Comparison of ENCODE assay signal across 8 cellular contexts in genomic region chr17:8156174-8156992, GRCh38. TPM values are rescaled to one million over a fixed set of nuclear protein-coding genes. Genes with fewer than 3 reads are reported as not detected.
A peak's percentile ranks its signal among the peaks of the same experiment; 100 is the strongest.
DNase-seq lines count a peak whose midpoint lies in the region; ATAC-seq and TF ChIP-seq lines count a peak whose summit lies in the region.

No MANE protein-coding gene starts in this region.

- TF ChIP-seq CTCF in CD4-positive, alpha-beta T cell (IDR thresholded peaks at IDR 0.05): no peak
- TF ChIP-seq CTCF in lower lobe of right lung (IDR thresholded peaks at IDR 0.05): peak; percentile 5

- POLR2A ChIA-PET in CD4-positive, alpha-beta T cell (lab: Charles Lee): interaction anchor here (0.5 to 16.4 kb wide), 34 partner anchors 7 to 772 kb away, joined by 3 to 419 read pairs (median 6); partner anchors contain the start of genes ALOXE3, AURKB, BORCS6 and CTC1
- POLR2A ChIA-PET in activated CD4-positive, alpha-beta memory T cell treated with anti-CD3 and anti-CD28 coated beads for 36 hours (lab: Charles Lee): interaction anchor here (0.9 to 4.5 kb wide), 19 partner anchors 8 to 468 kb away, joined by 3 to 95 read pairs (median 4); partner anchors contain the start of genes CTC1, HES7, TMEM107 and WRAP53

- H3K36me3 Mint-ChIP-seq in CD4-positive, alpha-beta T cell (ENCODE audit: low read depth): peaks cover 66% of the 10 kb centered on the region
- peaks cover 17% of the 10 kb centered on the region for H3K36me3 Mint-ChIP-seq in activated CD4-positive, alpha-beta memory T cell treated with anti-CD3 and anti-CD28 coated beads for 36 hours

- no peaks in the 10 kb centered on the region for H3K9me3 Mint-ChIP-seq in CD4-positive, alpha-beta T cell
- no peaks in the 10 kb centered on the region for H3K9me3 Mint-ChIP-seq in activated CD4-positive, alpha-beta memory T cell treated with anti-CD3 and anti-CD28 coated beads for 36 hours

- H3K9me3 ChIP-seq in CD4-positive, alpha-beta T cell (ENCODE audit: control insufficient read depth, low read length): no peaks in the 10 kb centered on the region
- H3K9me3 ChIP-seq in ectodermal cell (ENCODE audit: control insufficient read depth, low read length) (no peaks in the 10 kb centered on the region), lower lobe of right lung (no peaks in the 10 kb centered on the region)

- WGBS in ectodermal cell, 2 experiments: 0 to 1% methylated on average over 62 of the region's 62 CpGs

- H3K27ac ChIP-seq in CD4-positive, alpha-beta T cell (ENCODE audit: low read depth, low read length): peak overlapping the region; percentile 99
- H3K27ac ChIP-seq in ectodermal cell (ENCODE audit: insufficient read depth, low read depth, low read length, poor library complexity, severe bottlenecking) (peak overlapping the region; percentile 95), lower lobe of right lung (peak overlapping the region; percentile 99)

- DNase-seq in CD4-positive, alpha-beta T cell: peak; percentile 99 to 100 (median 100)
- DNase-seq in NCI-H774 (lab: John Stamatoyannopoulos, UW): peak; percentile 97
- DNase-seq in activated CD4-positive, alpha-beta memory T cell treated with anti-CD3 and anti-CD28 coated beads for 36 hours: peak; percentile 100
- peak; percentile 100 for DNase-seq in lower lobe of right lung
- peak; percentile 100 for DNase-seq in stimulated activated CD4-positive, alpha-beta T cell treated with anti-CD3 and anti-CD28 coated beads, TNF-alpha, amount 100 ng/mL, for 24 hours (ENCODE audit: low read depth in 3 of 3)

- H3K36me3 ChIP-seq in ectodermal cell (ENCODE audit: control insufficient read depth, insufficient read depth, low read length) (peaks cover 8% of the 10 kb centered on the region), lower lobe of right lung (peaks cover 33% of the 10 kb centered on the region)

- H3K27me3 Mint-ChIP-seq in CD4-positive, alpha-beta T cell: peaks cover 4% of the 10 kb centered on the region
- no peaks in the 10 kb centered on the region for H3K27me3 Mint-ChIP-seq in activated CD4-positive, alpha-beta memory T cell treated with anti-CD3 and anti-CD28 coated beads for 36 hours

- H3K4me3 Mint-ChIP-seq in CD4-positive, alpha-beta T cell: no peak overlapping the region
- H3K4me3 Mint-ChIP-seq in activated CD4-positive, alpha-beta memory T cell treated with anti-CD3 and anti-CD28 coated beads for 36 hours: no peak overlapping the region

- H3K4me1 ChIP-seq in ectodermal cell (ENCODE audit: control insufficient read depth, insufficient read depth, low read length) (peaks cover 25% of the 10 kb centered on the region), lower lobe of right lung (peaks cover 67% of the 10 kb centered on the region)

- H3K4me1 Mint-ChIP-seq in CD4-positive, alpha-beta T cell (ENCODE audit: low read depth): peaks cover 73% of the 10 kb centered on the region
- peaks cover 55% of the 10 kb centered on the region for H3K4me1 Mint-ChIP-seq in activated CD4-positive, alpha-beta memory T cell treated with anti-CD3 and anti-CD28 coated beads for 36 hours (ENCODE audit: low read depth)

- intact Hi-C loops in CD4-positive, alpha-beta T cell (cut with DNase I, micrococcal nuclease): loop anchor here (1.0 to 10.0 kb wide), 8 partner anchors 17 to 672 kb away; partner anchors contain the start of genes ALOXE3 (in 1 of the 2), CTC1 (in 1 of the 2), KDM6B (in 1 of the 2) and PFAS (in 1 of the 2)
- intact Hi-C loops in activated CD4-positive, alpha-beta memory T cell treated with anti-CD3 and anti-CD28 coated beads for 36 hours (cut with micrococcal nuclease): loop anchor here (1.0 to 5.0 kb wide), 8 partner anchors 8 to 314 kb away; partner anchors contain the start of gene CTC1
- intact Hi-C loops in lower lobe of right lung (cut with DNase I): no loop called here

- no peak overlapping the region for H3K27ac Mint-ChIP-seq in CD4-positive, alpha-beta T cell
- no peak overlapping the region for H3K27ac Mint-ChIP-seq in activated CD4-positive, alpha-beta memory T cell treated with anti-CD3 and anti-CD28 coated beads for 36 hours

- ATAC-seq in CD4-positive, alpha-beta T cell (ENCODE audit: poor library complexity): peak; percentile 70
- ATAC-seq in GM19397 (IDR thresholded peaks at IDR 0.05; ENCODE audit: unreplicated experiment): peak; percentile 80
- ATAC-seq in HG03565 (IDR thresholded peaks at IDR 0.05; ENCODE audit: unreplicated experiment): peak; percentile 64
- peak; percentile 71 to 85 for ATAC-seq in lower lobe of right lung

- H3K4me3 ChIP-seq in ectodermal cell (ENCODE audit: insufficient read depth, low read depth, low read length) (peak overlapping the region; percentile 60), lower lobe of right lung (peak overlapping the region; percentile 73)

- CTCF ChIA-PET in CD4-positive, alpha-beta T cell (lab: Charles Lee): interaction anchor here (0.6 to 3.1 kb wide), 14 partner anchors 11 to 469 kb away, joined by 3 to 32 read pairs (median 4); partner anchors contain the start of genes AURKB, HES7, TP53 and WRAP53
- CTCF ChIA-PET in activated CD4-positive, alpha-beta memory T cell treated with anti-CD3 and anti-CD28 coated beads for 36 hours (lab: Charles Lee): interaction anchor here (1.0 to 8.7 kb wide), 10 partner anchors 13 to 145 kb away, joined by 3 to 62 read pairs (median 4); partner anchors contain the start of genes ALOXE3 and TMEM107

- H3K27me3 ChIP-seq in CD4-positive, alpha-beta T cell (ENCODE audit: control insufficient read depth, insufficient read depth, low read length): no peaks in the 10 kb centered on the region
- H3K27me3 ChIP-seq in ectodermal cell (ENCODE audit: control insufficient read depth, insufficient read depth, low read length, poor library complexity, severe bottlenecking): no peaks in the 10 kb centered on the region
- H3K27me3 ChIP-seq in lower lobe of right lung (ENCODE audit: low read depth): no peaks in the 10 kb centered on the region

RNA-seq across cellular contexts. Expression of gene PER1, which starts 4.2 kb away (rescaled TPM):
- 1,000 to 10,000 TPM; 1,723 to 1,794 TPM for total RNA-seq in CD4-positive, alpha-beta T cell
- 10 to 100 TPM; 48.9 to 56.3 TPM for total RNA-seq in activated CD4-positive, alpha-beta memory T cell treated with anti-CD3 and anti-CD28 coated beads for 36 hours
- polyA plus RNA-seq in ectodermal cell (2013, experiment 1 of 4): 20.6 TPM
- 22.6 TPM for polyA plus RNA-seq in ectodermal cell (2013, experiment 2 of 4)
- polyA plus RNA-seq in ectodermal cell (2013, experiment 3 of 4): 20.0 TPM
- 21.2 TPM for polyA plus RNA-seq in ectodermal cell (2013, experiment 4 of 4)
- total RNA-seq in lower lobe of right lung: 252 TPM

RNA-seq across cellular contexts. Expression of gene VAMP2, which starts 6.4 kb away (rescaled TPM):
- 100 to 1,000 TPM; 351 to 366 TPM for total RNA-seq in CD4-positive, alpha-beta T cell
- total RNA-seq in activated CD4-positive, alpha-beta memory T cell treated with anti-CD3 and anti-CD28 coated beads for 36 hours: 10 to 100 TPM; 30.1 to 30.4 TPM
- 50.3 TPM for polyA plus RNA-seq in ectodermal cell (2013, experiment 1 of 4)
- polyA plus RNA-seq in ectodermal cell (2013, experiment 2 of 4): 44.8 TPM
- polyA plus RNA-seq in ectodermal cell (2013, experiment 3 of 4): 38.2 TPM
- polyA plus RNA-seq in ectodermal cell (2013, experiment 4 of 4): 47.1 TPM
- 77.0 TPM for total RNA-seq in lower lobe of right lung

RNA-seq across cellular contexts. Expression of gene TMEM107, which starts 19.8 kb away (rescaled TPM):
- 10 to 100 TPM; 12.2 to 12.9 TPM for total RNA-seq in CD4-positive, alpha-beta T cell
- total RNA-seq in activated CD4-positive, alpha-beta memory T cell treated with anti-CD3 and anti-CD28 coated beads for 36 hours: 10 to 100 TPM; 32.6 to 35.3 TPM
- 18.8 TPM for polyA plus RNA-seq in ectodermal cell (2013, experiment 1 of 4)
- polyA plus RNA-seq in ectodermal cell (2013, experiment 2 of 4): 18.2 TPM
- 31.3 TPM for polyA plus RNA-seq in ectodermal cell (2013, experiment 3 of 4)
- 28.9 TPM for polyA plus RNA-seq in ectodermal cell (2013, experiment 4 of 4)
- 12.9 TPM for total RNA-seq in lower lobe of right lung

RNA-seq across cellular contexts. Expression of gene HES7, which starts 32.5 kb away (rescaled TPM):
- total RNA-seq in CD4-positive, alpha-beta T cell: under 1 TPM; 0.52 to 0.53 TPM
- total RNA-seq in activated CD4-positive, alpha-beta memory T cell treated with anti-CD3 and anti-CD28 coated beads for 36 hours: 1 to 10 TPM; 2.5 to 2.8 TPM
- not detected for polyA plus RNA-seq in ectodermal cell (2013, experiment 1 of 4)
- 0.21 TPM for polyA plus RNA-seq in ectodermal cell (2013, experiment 2 of 4)
- 0.91 TPM for polyA plus RNA-seq in ectodermal cell (2013, experiment 3 of 4)
- 0.53 TPM for polyA plus RNA-seq in ectodermal cell (2013, experiment 4 of 4)
- total RNA-seq in lower lobe of right lung: 0.21 TPM

RNA-seq across cellular contexts. Expression of gene BORCS6, which starts 33.6 kb away (rescaled TPM):
- total RNA-seq in CD4-positive, alpha-beta T cell: 1 to 10 TPM; 6.1 to 6.4 TPM
- total RNA-seq in activated CD4-positive, alpha-beta memory T cell treated with anti-CD3 and anti-CD28 coated beads for 36 hours: 1 to 10 TPM; 7.9 to 8.3 TPM
- polyA plus RNA-seq in ectodermal cell (2013, experiment 1 of 4): 3.2 TPM
- polyA plus RNA-seq in ectodermal cell (2013, experiment 2 of 4): 3.4 TPM
- 2.9 TPM for polyA plus RNA-seq in ectodermal cell (2013, experiment 3 of 4)
- polyA plus RNA-seq in ectodermal cell (2013, experiment 4 of 4): 3.1 TPM
- 7.7 TPM for total RNA-seq in lower lobe of right lung

Comparison
In these comparisons a context has a peak if more than half of its experiments do, and no peak if none do; other contexts are left out.
1. Peak in every context shown above with its lines: DNase-seq, ATAC-seq, H3K4me3 ChIP-seq and H3K27ac ChIP-seq.